Comparison of ENCODE assay signal across 12 cellular contexts in the genomic region with DNA sequence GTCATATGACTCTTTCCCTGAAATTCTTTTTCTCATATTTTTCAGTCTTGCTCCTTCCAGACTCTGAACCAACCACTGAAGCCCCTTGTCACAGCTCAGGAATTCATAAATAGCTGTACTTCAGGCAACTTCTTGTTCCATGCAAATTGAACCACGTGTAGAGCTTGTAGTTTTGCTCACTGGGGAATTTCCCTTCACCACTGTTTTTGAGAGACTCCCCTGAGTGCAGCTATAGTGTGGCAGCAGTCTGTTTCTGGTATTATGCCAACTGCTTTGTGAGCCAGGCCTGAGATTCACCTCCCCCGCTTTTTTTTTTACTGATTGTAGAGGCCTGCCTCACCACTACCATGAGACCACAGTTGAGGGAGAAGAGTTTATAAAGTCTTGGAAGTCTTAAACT.
A peak's percentile ranks its signal among the peaks of the same experiment; 100 is the strongest.
DNase-seq lines count a peak whose midpoint lies in the region; ATAC-seq lines count a peak whose summit lies in the region.
"Had no signal": no experiment of that assay in that cellular context is flagged by ENCODE, and none has a peak within 500 bp of the region (broad histone marks: within the 10 kb centered on the region; RNA-seq: fewer than 3 reads in every experiment).

No MANE protein-coding gene starts in this region.

- no peak overlapping the region for H3K4me3 ChIP-seq in SJCRH30
- H3K4me3 ChIP-seq: ascending aorta had no signal

- no peaks in the 10 kb centered on the region for H3K36me3 ChIP-seq in SJCRH30
- H3K36me3 ChIP-seq: ascending aorta had no signal

- ATAC-seq in HG03045 (IDR thresholded peaks at IDR 0.05; ENCODE audit: unreplicated experiment): peak; percentile 84
- ATAC-seq: Panc1 had no signal

- DNase-seq in AG08396 (ENCODE audit: low spot score) (peak; percentile 6), GM19240 (ENCODE audit: insufficient read length, low spot score) (peak; percentile 8), SJCRH30 (peak; percentile 75 to 89), occipital lobe (lab: John Stamatoyannopoulos, UW) (no peak), NCI-H748 treated with DMSO at 0.1 percent for 48 hours (lab: John Stamatoyannopoulos, UW) (no peak), SK-N-DZ (ENCODE audit: low spot score) (no peak)
- DNase-seq in stimulated activated CD4-positive, alpha-beta T cell treated with anti-CD3 and anti-CD28 coated beads, Interleukin-2, amount 100 ng/mL, for 24 hours: no peak
- DNase-seq: DND-41, left cardiac atrium had no signal

- H3K9me3 ChIP-seq in SJCRH30 (replicated peaks): no peaks in the 10 kb centered on the region
- H3K9me3 ChIP-seq: ascending aorta had no signal

- no peaks in the 10 kb centered on the region for H3K27me3 ChIP-seq in SJCRH30
- H3K27me3 ChIP-seq: ascending aorta had no signal

- peaks cover 55% of the 10 kb centered on the region for H3K4me1 ChIP-seq in SJCRH30
- H3K4me1 ChIP-seq: ascending aorta had no signal

- peak overlapping the region; percentile 91 for H3K27ac ChIP-seq in SJCRH30
- H3K27ac ChIP-seq: ascending aorta had no signal

Comparison
In these comparisons a context has a peak if more than half of its experiments do, and no peak if none do; other contexts are left out.
1. DNase-seq: peak in AG08396 (single experiment), GM19240 (single experiment) and SJCRH30 (2 of 2); none in occipital lobe (single experiment), NCI-H748 treated with DMSO at 0.1 percent for 48 hours (single experiment), stimulated activated CD4-positive, alpha-beta T cell treated with anti-CD3 and anti-CD28 coated beads, Interleukin-2, amount 100 ng/mL, for 24 hours (0 of 2) and SK-N-DZ (single experiment).